ENCODE assay signal across 26 cellular contexts in the genomic region with DNA sequence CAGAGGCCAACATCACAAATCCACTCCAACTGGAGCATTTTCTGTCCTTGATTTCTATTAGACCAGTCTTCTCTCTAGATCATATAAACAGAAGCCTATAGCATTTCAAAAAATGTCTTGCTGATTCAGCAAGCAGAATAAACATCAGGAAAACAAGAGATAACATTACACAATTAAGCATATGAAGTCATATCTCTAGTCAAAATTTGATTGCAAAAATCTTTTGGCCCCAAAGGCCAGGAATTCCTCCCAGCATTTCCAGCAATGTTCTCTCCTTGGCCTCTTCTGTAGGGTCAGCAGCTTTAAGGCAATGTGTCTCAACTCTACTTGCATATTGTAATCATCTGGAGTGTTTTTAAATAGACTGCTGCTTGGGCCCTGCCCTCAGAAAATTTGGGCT.
A peak's percentile ranks its signal among the peaks of the same experiment; 100 is the strongest.
DNase-seq lines count a peak whose midpoint lies in the region; ATAC-seq and TF ChIP-seq lines count a peak whose summit lies in the region.
"Had no signal": no experiment of that assay in that cellular context is flagged by ENCODE, and none has a peak within 500 bp of the region (broad histone marks: within the 10 kb centered on the region; RNA-seq: fewer than 3 reads in every experiment).

No MANE protein-coding gene starts in this region.

- no peak for TF ChIP-seq POLR2A in gastroesophageal sphincter (IDR thresholded peaks at IDR 0.05)

- no peak overlapping the region for H3K4me3 ChIP-seq in gastroesophageal sphincter
- H3K4me3 ChIP-seq: ascending aorta; BLaER1 treated with 17β-estradiol and CSF1 and Interleukin-3, amounts not matched to agents 10 nM and 100 nM; GM12878; suprapubic skin; vagina had no signal

- H3K4me3 Mint-ChIP-seq in nephron: no peak overlapping the region
- H3K4me3 Mint-ChIP-seq: activated B cell treated with CpG ODN at 0.5 μM for 24 hours; activated naive CD4-positive, alpha-beta T cell treated with anti-CD3 and anti-CD28 coated beads, Interleukin-2, amount 50 U/mL, for 24 hours; activated T-helper 1 cell treated with anti-CD3 and anti-CD28 coated beads, Interleukin-12 subunit alpha, Interleukin-12 subunit beta, Interleukin-2, Interleukin-4 antibody, amounts not matched to agents 30 ng/mL and 10 ng/mL and 1 ng/mL, durations not matched to agents 14 hours and 24 hours and 36 hours; H9; stimulated activated memory B cell treated with anti-CD40 and anti-IgM and Interleukin-4, amounts not matched to agents 10 μg/mL and 1 μg/mL and 100 μg/mL, for 72 hours had no signal

- H3K27ac ChIP-seq in gastroesophageal sphincter: no peak overlapping the region
- H3K27ac ChIP-seq: ascending aorta; BLaER1 treated with 17β-estradiol and CSF1 and Interleukin-3, amounts not matched to agents 10 nM and 100 nM; suprapubic skin; vagina had no signal

- TF ChIP-seq EP300 in gastroesophageal sphincter (IDR thresholded peaks at IDR 0.05): no peak

- no peaks in the 10 kb centered on the region for H3K9me3 ChIP-seq in gastroesophageal sphincter
- H3K9me3 ChIP-seq: ascending aorta, suprapubic skin, vagina had no signal

- H3K27me3 ChIP-seq in gastroesophageal sphincter: no peaks in the 10 kb centered on the region
- H3K27me3 ChIP-seq: ascending aorta; BLaER1 treated with 17β-estradiol and CSF1 and Interleukin-3, amounts not matched to agents 10 nM and 100 nM; suprapubic skin; vagina had no signal

- peaks cover 15% of the 10 kb centered on the region for H3K4me1 Mint-ChIP-seq in nephron
- H3K4me1 Mint-ChIP-seq: activated B cell treated with CpG ODN at 0.5 μM for 24 hours; activated naive CD4-positive, alpha-beta T cell treated with anti-CD3 and anti-CD28 coated beads, Interleukin-2, amount 50 U/mL, for 24 hours; stimulated activated memory B cell treated with anti-CD40 and anti-IgM and Interleukin-4, amounts not matched to agents 10 μg/mL and 1 μg/mL and 100 μg/mL, for 72 hours had no signal

- no peaks in the 10 kb centered on the region for H3K36me3 Mint-ChIP-seq in nephron (ENCODE audit: low read depth)
- H3K36me3 Mint-ChIP-seq: activated naive CD4-positive, alpha-beta T cell treated with anti-CD3 and anti-CD28 coated beads, Interleukin-2, amount 50 U/mL, for 24 hours; stimulated activated memory B cell treated with anti-CD40 and anti-IgM and Interleukin-4, amounts not matched to agents 10 μg/mL and 1 μg/mL and 100 μg/mL, for 72 hours had no signal

- H3K4me1 ChIP-seq in gastroesophageal sphincter: peaks cover 0 to 4% (median 0%) of the 10 kb centered on the region in 3 donors
- H3K4me1 ChIP-seq: ascending aorta; BLaER1 treated with 17β-estradiol and CSF1 and Interleukin-3, amounts not matched to agents 10 nM and 100 nM; Caco-2; vagina had no signal

- peak overlapping the region; percentile 12 to 73 (median 38) for H3K27ac Mint-ChIP-seq in nephron
- H3K27ac Mint-ChIP-seq: activated B cell treated with CpG ODN at 0.5 μM for 24 hours; activated naive CD4-positive, alpha-beta T cell treated with anti-CD3 and anti-CD28 coated beads, Interleukin-2, amount 50 U/mL, for 24 hours; activated T-helper 1 cell treated with anti-CD3 and anti-CD28 coated beads, Interleukin-12 subunit alpha, Interleukin-12 subunit beta, Interleukin-2, Interleukin-4 antibody, amounts not matched to agents 30 ng/mL and 10 ng/mL and 1 ng/mL, durations not matched to agents 14 hours and 24 hours and 36 hours; H9; stimulated activated memory B cell treated with anti-CD40 and anti-IgM and Interleukin-4, amounts not matched to agents 10 μg/mL and 1 μg/mL and 100 μg/mL, for 72 hours had no signal

- H3K9me3 Mint-ChIP-seq in nephron: no peaks in the 10 kb centered on the region
- H3K9me3 Mint-ChIP-seq: activated naive CD4-positive, alpha-beta T cell treated with anti-CD3 and anti-CD28 coated beads, Interleukin-2, amount 50 U/mL, for 24 hours had no signal

- no peaks in the 10 kb centered on the region for H3K27me3 Mint-ChIP-seq in nephron (ENCODE audit: low read depth)
- H3K27me3 Mint-ChIP-seq: activated B cell treated with CpG ODN at 0.5 μM for 24 hours; activated naive CD4-positive, alpha-beta T cell treated with anti-CD3 and anti-CD28 coated beads, Interleukin-2, amount 50 U/mL, for 24 hours; stimulated activated memory B cell treated with anti-CD40 and anti-IgM and Interleukin-4, amounts not matched to agents 10 μg/mL and 1 μg/mL and 100 μg/mL, for 72 hours had no signal

- peak; percentile 84 for ATAC-seq in gastroesophageal sphincter
- no peak for ATAC-seq in GM21390 (IDR thresholded peaks at IDR 0.05; ENCODE audit: unreplicated experiment)
- ATAC-seq: GM12878 had no signal

- TF ChIP-seq CTCF in gastroesophageal sphincter (IDR thresholded peaks at IDR 0.05) (no peak), nephron (IDR thresholded peaks at IDR 0.05; ENCODE audit: unreplicated experiment in 3 of 3) (no peak)

- DNase-seq in EH (ENCODE audit: low read depth): peak; percentile 3
- peak; percentile 86 for DNase-seq in amniotic epithelial cell (ENCODE audit: low read depth)
- no peak for DNase-seq in SW 1271 (lab: John Stamatoyannopoulos, UW)
- no peak for DNase-seq in stimulated activated CD4-positive, alpha-beta T cell treated with anti-CD3 and anti-CD28 coated beads, Interleukin-2, amount 100 ng/mL, for 48 hours
- no peak for DNase-seq in activated effector memory CD4-positive, alpha-beta T cell treated with Interleukin-2 at 50 U/mL for 16 hours
- DNase-seq: activated B cell treated with CpG ODN at 0.5 μM for 24 hours; Caco-2; DND-41; effector CD4-positive, alpha-beta T cell; H9; kidney; NCI-H1092; NCI-H1930; occipital lobe; small intestine had no signal

- H3K36me3 ChIP-seq in gastroesophageal sphincter: no peaks in the 10 kb centered on the region
- H3K36me3 ChIP-seq: ascending aorta; BLaER1 treated with 17β-estradiol and CSF1 and Interleukin-3, amounts not matched to agents 10 nM and 100 nM; suprapubic skin; vagina had no signal

Comparison
In these comparisons a context has a peak if more than half of its experiments do, and no peak if none do; other contexts are left out.
1. DNase-seq: peak in EH (single experiment) and amniotic epithelial cell (single experiment); none in SW 1271 (0 of 2), stimulated activated CD4-positive, alpha-beta T cell treated with anti-CD3 and anti-CD28 coated beads, Interleukin-2, amount 100 ng/mL, for 48 hours (0 of 2) and activated effector memory CD4-positive, alpha-beta T cell treated with Interleukin-2 at 50 U/mL for 16 hours (single experiment).